In the genomic region with DNA sequence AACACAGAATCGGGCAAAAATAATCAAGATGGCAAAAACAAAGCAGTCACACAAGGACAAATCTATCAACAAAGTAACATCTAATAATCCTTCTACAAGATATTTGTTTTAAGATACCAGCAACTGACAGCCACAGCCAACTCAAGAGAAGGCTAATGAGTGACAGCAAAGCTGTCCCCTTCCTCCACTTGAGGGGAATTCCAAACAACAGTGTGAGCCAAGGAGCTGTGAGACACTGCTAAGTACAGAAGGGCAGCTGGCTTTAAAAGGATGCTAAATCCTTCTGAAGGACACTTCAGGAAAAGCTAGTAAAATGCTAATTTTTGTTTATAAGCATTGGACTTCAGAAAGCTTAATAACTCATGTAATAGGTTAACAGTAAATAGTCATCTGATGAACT, we compare ENCODE assay signal across 18 cellular contexts.
"Had no signal": no experiment of that assay in that cellular context is flagged by ENCODE, and none has a peak within 500 bp of the region (broad histone marks: within the 10 kb centered on the region; RNA-seq: fewer than 3 reads in every experiment).

No MANE protein-coding gene starts in this region.

- H3K4me1 ChIP-seq: ascending aorta, foreskin keratinocyte, sigmoid colon, thyroid gland, upper lobe of right lung had no signal

- DNase-seq: activated CD4-positive, alpha-beta T cell treated with anti-CD3 and anti-CD28 coated beads for 1 hour; activated CD4-positive, alpha-beta T cell treated with anti-CD3 and anti-CD28 coated beads, Interleukin-2, amount 50 U/mL, for 1 hour; activated CD8-positive, alpha-beta T cell treated with anti-CD3 and anti-CD28 coated beads, Interleukin-2, amount 10 ng/mL, durations not matched to agents 7 days and 5 days; activated gamma-delta T cell treated with Interleukin-2 at 50 U/mL for 16 hours; effector CD4-positive, alpha-beta T cell; foreskin keratinocyte; left cardiac atrium; sigmoid colon; stimulated activated CD4-positive, alpha-beta T cell treated with anti-CD3 and anti-CD28 coated beads, Interleukin-4, amount 100 ng/mL, for 1 hour; stimulated activated naive CD4-positive, alpha-beta T cell; T-helper 1 cell; thyroid gland; upper lobe of right lung; WERI-Rb-1 had no signal

- H3K4me3 ChIP-seq: ascending aorta, sigmoid colon, thyroid gland, upper lobe of right lung had no signal

- H3K27ac ChIP-seq: ascending aorta, foreskin keratinocyte, sigmoid colon, thyroid gland, upper lobe of right lung, WERI-Rb-1 had no signal

- ATAC-seq: activated CD8-positive, alpha-beta T cell treated with anti-CD3 and anti-CD28 coated beads, Interleukin-2, amount 10 ng/mL, durations not matched to agents 7 days and 5 days; activated naive CD4-positive, alpha-beta T cell treated with anti-CD3 and anti-CD28 coated beads, Interleukin-2, amount 50 U/mL, for 72 hours; foreskin keratinocyte; left cardiac atrium; upper lobe of right lung had no signal

- H3K36me3 ChIP-seq: ascending aorta, sigmoid colon, thyroid gland, upper lobe of right lung, WERI-Rb-1 had no signal

- H3K36me3 Mint-ChIP-seq: activated naive CD4-positive, alpha-beta T cell treated with anti-CD3 and anti-CD28 coated beads, Interleukin-2, amount 50 U/mL, for 72 hours; memory B cell had no signal

- H3K4me3 Mint-ChIP-seq: activated CD8-positive, alpha-beta T cell treated with anti-CD3 and anti-CD28 coated beads, Interleukin-2, amount 10 ng/mL, durations not matched to agents 7 days and 5 days; central memory CD8-positive, alpha-beta T cell; memory B cell had no signal

- H3K4me1 Mint-ChIP-seq: central memory CD8-positive, alpha-beta T cell; memory B cell had no signal

- H3K27ac Mint-ChIP-seq: activated CD8-positive, alpha-beta T cell treated with anti-CD3 and anti-CD28 coated beads, Interleukin-2, amount 10 ng/mL, durations not matched to agents 7 days and 5 days; activated naive CD4-positive, alpha-beta T cell treated with anti-CD3 and anti-CD28 coated beads, Interleukin-2, amount 50 U/mL, for 72 hours; memory B cell had no signal

- H3K9me3 Mint-ChIP-seq: activated naive CD4-positive, alpha-beta T cell treated with anti-CD3 and anti-CD28 coated beads, Interleukin-2, amount 50 U/mL, for 72 hours; central memory CD8-positive, alpha-beta T cell; memory B cell had no signal

- H3K9me3 ChIP-seq: ascending aorta, sigmoid colon, thyroid gland, upper lobe of right lung had no signal

- H3K27me3 ChIP-seq: ascending aorta, thyroid gland had no signal
